23 cellular contexts compared by ENCODE assay signal in genomic region chr9:88951143-88951542, GRCh38. TPM values are rescaled to one million over a fixed set of nuclear protein-coding genes. Genes with fewer than 3 reads are reported as not detected.
A peak's percentile ranks its signal among the peaks of the same experiment; 100 is the strongest.
DNase-seq lines count a peak whose midpoint lies in the region; ATAC-seq, FAIRE-seq and TF ChIP-seq lines count a peak whose summit lies in the region.
"Had no signal": no experiment of that assay in that cellular context is flagged by ENCODE, and none has a peak within 500 bp of the region (broad histone marks: within the 10 kb centered on the region; RNA-seq: fewer than 3 reads in every experiment).

No MANE protein-coding gene starts in this region.

- no peak overlapping the region for H3K4me3 ChIP-seq in HepG2 (replicated peaks in 1 of 3; ENCODE audit: insufficient read depth in 1 of 3, low read depth in 2 of 3, low read length in 3 of 3)
- H3K4me3 ChIP-seq in right lobe of liver: no peak overlapping the region
- H3K4me3 ChIP-seq in neuronal stem cell (ENCODE audit: low read length in 2 of 2): peak overlapping the region in 1 of 2 donors; percentile 57
- H3K4me3 ChIP-seq in vagina: no peak overlapping the region
- H3K4me3 ChIP-seq: GM23338 had no signal

- H2AK5ac ChIP-seq in neuronal stem cell (ENCODE audit: low read depth, low read length): no peak overlapping the region

- in situ Hi-C loops in HepG2 (cut with HindIII; ENCODE audit: extremely low pct_ligation_motif_present, low pct_unique_long_range_greater_than_20kb): no loop called here

- H3K79me1 ChIP-seq in neuronal stem cell (ENCODE audit: low read depth, low read length): no peaks in the 10 kb centered on the region

- H3K36me3 ChIP-seq in HepG2 (replicated peaks in 1 of 2; ENCODE audit: control insufficient read depth in 1 of 2, insufficient read depth in 2 of 2, low read length in 2 of 2) (no peaks in the 10 kb centered on the region), right lobe of liver (no peaks in the 10 kb centered on the region), neuronal stem cell (replicated peaks in 1 of 2; ENCODE audit: control insufficient read depth in 2 of 2, insufficient read depth in 2 of 2, low read length in 2 of 2) (no peaks in the 10 kb centered on the region), vagina (no peaks in the 10 kb centered on the region)
- H3K36me3 ChIP-seq: BE2C had no signal

- H3K4me1 ChIP-seq in HepG2 (ENCODE audit: insufficient read depth, low read length) (0 out of 2 replicates have a peak, but pooled peaks cover 6% of the 10 kb centered on the region), right lobe of liver (no peaks in the 10 kb centered on the region), neuronal stem cell (ENCODE audit: control insufficient read depth in 2 of 2, insufficient read depth in 1 of 2, low read depth in 1 of 2, low read length in 2 of 2) (peaks cover 23 to 34% of the 10 kb centered on the region in 2 donors), vagina (peaks cover 47% of the 10 kb centered on the region)

- CTCF ChIA-PET in HepG2 (lab: Yijun Ruan, JAX; ENCODE audit: low intra/inter-chr PET ratio, low total read pairs): no interaction called here

- H2BK12ac ChIP-seq in neuronal stem cell (ENCODE audit: low read length): no peak overlapping the region

- H3K4me2 ChIP-seq in HepG2 (ENCODE audit: low read depth, low read length) (no peak overlapping the region), neuronal stem cell (ENCODE audit: insufficient read depth, low read length, poor library complexity, severe bottlenecking) (no peak overlapping the region)
- H3K4me2 ChIP-seq: GM23338 had no signal

- POLR2A ChIA-PET in HepG2 (lab: Yijun Ruan, JAX): no interaction called here

- WGBS in HepG2 (ENCODE audit: low lambda C conversion rate): 0% methylated on average over 1 of the region's 1 CpG
- WGBS in right lobe of liver (ENCODE audit: insufficient coverage, low coverage, low lambda C conversion rate, missing lambda C conversion rate): no CpG with 5 or more reads among the region's 1 CpG
- no CpG with 5 or more reads among the region's 1 CpG for WGBS in neuronal stem cell (ENCODE audit: extremely low coverage in 2 of 2, insufficient read length in 2 of 2, insufficient replicate concordance in 1 of 2), 2 donors

- intact Hi-C loops in HepG2 (cut with micrococcal nuclease; ENCODE audit: unreplicated experiment): no loop called here
- intact Hi-C loops in right lobe of liver (cut with DNase I): no loop called here
- intact Hi-C loops in vagina (cut with DNase I): no loop called here

- no peak overlapping the region for H3K14ac ChIP-seq in neuronal stem cell (ENCODE audit: low read length)

- H2BK5ac ChIP-seq in neuronal stem cell (ENCODE audit: low read length): no peak overlapping the region

- H3K27me3 ChIP-seq in HepG2 (ENCODE audit: control insufficient read depth in 1 of 2, insufficient read depth in 2 of 2, low read length in 2 of 2): no peaks in the 10 kb centered on the region; a peak in 1 of 5 replicates
- no peaks in the 10 kb centered on the region for H3K27me3 ChIP-seq in right lobe of liver
- peaks cover 0 to 6% (median 0%) of the 10 kb centered on the region in 3 experiments for H3K27me3 ChIP-seq in neuronal stem cell (ENCODE audit: control insufficient read depth in 3 of 3, insufficient read depth in 3 of 3, low read depth in 1 of 3, low read length in 3 of 3)
- H3K27me3 ChIP-seq in vagina: no peaks in the 10 kb centered on the region
- H3K27me3 ChIP-seq: BE2C had no signal

- H3K9ac ChIP-seq in HepG2 (ENCODE audit: insufficient read depth, low read depth, low read length) (no peak overlapping the region), neuronal stem cell (ENCODE audit: low read depth, low read length, poor library complexity) (no peak overlapping the region)

- no peak for TF ChIP-seq EP300 in HepG2 (IDR thresholded peaks at IDR 0.05; ENCODE audit: low read depth in 2 of 2, low read length in 2 of 2)
- TF ChIP-seq EP300 in HepG2 (CRISPR knock-in tag; IDR thresholded peaks at IDR 0.05; ENCODE audit: borderline replicate concordance): no peak

- TF ChIP-seq RAD21 in HepG2 (CRISPR knock-in tag; IDR thresholded peaks at IDR 0.05): no peak

- no peaks in the 10 kb centered on the region for H4K20me1 ChIP-seq in HepG2 (ENCODE audit: insufficient read depth, low read length)

- FAIRE-seq in HepG2 (lab: Jason Lieb, UNC): no peak
- FAIRE-seq: D721Med, GM12892, RCC 7860 had no signal

- H2AFZ ChIP-seq in HepG2 (ENCODE audit: low read length) (no peak overlapping the region), neuronal stem cell (ENCODE audit: low read length) (no peak overlapping the region)
- H2AFZ ChIP-seq: GM23338 had no signal

- no peak overlapping the region for H4K8ac ChIP-seq in neuronal stem cell (ENCODE audit: low read depth, low read length)

- TF ChIP-seq CTCF in HepG2 (CRISPR knock-in tag; IDR thresholded peaks at IDR 0.05) (no peak), right lobe of liver (IDR thresholded peaks at IDR 0.05) (no peak), vagina (IDR thresholded peaks at IDR 0.05) (no peak)

- H3K9me3 ChIP-seq in HepG2 (ENCODE audit: low read length) (no peaks in the 10 kb centered on the region), right lobe of liver (no peaks in the 10 kb centered on the region), neuronal stem cell (replicated peaks in 1 of 2; ENCODE audit: control insufficient read depth in 2 of 2, insufficient read depth in 1 of 2, low read depth in 1 of 2, low read length in 2 of 2) (peaks cover 8 to 9% of the 10 kb centered on the region in 2 donors), vagina (no peaks in the 10 kb centered on the region)
- H3K9me3 ChIP-seq: BE2C had no signal

- BruUV-seq in HepG2 (replicated peaks; lab: Mats Ljungman, UMichigan): no TSS peak

- no peak for DNase-seq in HepG2 (ENCODE audit: low spot score)
- no peak for DNase-seq in right lobe of liver
- peak; percentile 16 for DNase-seq in ecto neural progenitor cell (ENCODE audit: low spot score)
- DNase-seq in neuronal stem cell (ENCODE audit: low spot score): no peak
- DNase-seq in vagina (ENCODE audit: extremely low spot score in 2 of 2): no peak
- no peak for DNase-seq in NCI-H2029 treated with DMSO at 0.1 percent for 48 hours (lab: John Stamatoyannopoulos, UW)
- no peak for DNase-seq in OCI-M2 (lab: John Stamatoyannopoulos, UW; ENCODE audit: unreplicated experiment)
- DNase-seq: BE2C; CD8-positive, alpha-beta T cell; DND-41; GDM1; KG1; NCI-H1092 treated with DMSO at 0.1 percent for 48 hours; NCI-H1694; NCI-H345; NCI-H69; SHP77 treated with DMSO at 0.1 percent for 48 hours had no signal

- H3K27ac ChIP-seq in HepG2 (ENCODE audit: extremely low read length, insufficient read depth, low read length) (no peak overlapping the region), right lobe of liver (no peak overlapping the region), neuronal stem cell (replicated peaks; ENCODE audit: low read length) (no peak overlapping the region), vagina (peak overlapping the region; percentile 49)
- H3K27ac ChIP-seq: HL-60 had no signal

- no peak overlapping the region for H4K91ac ChIP-seq in neuronal stem cell (ENCODE audit: low read depth, low read length, poor library complexity)

- H3K4ac ChIP-seq in neuronal stem cell (ENCODE audit: low read length): peak overlapping the region; percentile 8

- TF ChIP-seq POLR2A in HepG2 (IDR thresholded peaks at IDR 0.05; ENCODE audit: insufficient read depth in 1 of 2, low read depth in 2 of 2, low read length in 2 of 2) (no peak), right lobe of liver (IDR thresholded peaks at IDR 0.05) (no peak), vagina (IDR thresholded peaks at IDR 0.05) (no peak)

- H2BK15ac ChIP-seq in neuronal stem cell (ENCODE audit: low read length): no peak overlapping the region

- H3K18ac ChIP-seq in neuronal stem cell (ENCODE audit: low read length): no peak overlapping the region

- ATAC-seq in HepG2 (no peak), right lobe of liver (no peak), HG03378 (IDR thresholded peaks at IDR 0.05; ENCODE audit: unreplicated experiment) (no peak)
- ATAC-seq: CD8-positive, alpha-beta T cell; GM23338 had no signal

- no peaks in the 10 kb centered on the region for H3K79me2 ChIP-seq in HepG2 (ENCODE audit: insufficient read depth, low read length)

- H2BK120ac ChIP-seq in neuronal stem cell (ENCODE audit: low read depth, low read length): no peak overlapping the region

- no peak overlapping the region for H3K23ac ChIP-seq in neuronal stem cell (ENCODE audit: low read depth, low read length, poor library complexity)

RNA-seq across cellular contexts. Expression of gene S1PR3, which starts 40.1 kb away (rescaled TPM):
- total RNA-seq in HepG2 (2016; rRNA removed; fragmentation: Illumina TruSeq; extraction: Trizol) (0.02 and 0.04 TPM in 2 replicates), right lobe of liver (1 to 10 TPM; 1.0 to 9.5 (median 5.0) TPM), vagina (39.3 TPM)
- not detected in 2 replicates for total RNA-seq in HepG2 (2016; cell fraction: cytosol; rRNA removed; fragmentation: Illumina TruSeq; extraction: Trizol; ENCODE audit: low read depth)
- total RNA-seq in HepG2 (2016; cell fraction: insoluble cytoplasmic fraction; rRNA removed; fragmentation: Illumina TruSeq; extraction: Trizol): 0.04 and 0.06 TPM in 2 replicates
- 0.03 TPM in 1 of 2 replicates, not detected in the other for total RNA-seq in HepG2 (2016; cell fraction: membrane; rRNA removed; fragmentation: Illumina TruSeq; extraction: Trizol)
- total RNA-seq in HepG2 (2016; cell fraction: nucleus; rRNA removed; fragmentation: Illumina TruSeq; extraction: Trizol): not detected in 2 replicates
- polyA plus RNA-seq in HepG2 (2011; rRNA removed): 0.01 TPM in 1 of 2 replicates, not detected in the other
- polyA plus RNA-seq in HepG2 (2011; cell fraction: cytosol; rRNA removed): 0.03 TPM in 1 of 2 replicates, not detected in the other
- not detected in 2 replicates for polyA plus RNA-seq in HepG2 (2011; cell fraction: nucleus; rRNA removed)
- polyA plus RNA-seq in HepG2 (2012): not detected in 2 replicates
- not detected in 2 replicates for polyA plus RNA-seq in HepG2 (2016; cell fraction: cytosol; fragmentation: Illumina TruSeq; extraction: Trizol; ENCODE audit: low read depth)
- 0.05 TPM in 1 of 2 replicates, not detected in the other for polyA plus RNA-seq in HepG2 (2016; cell fraction: insoluble cytoplasmic fraction; fragmentation: Illumina TruSeq; extraction: Trizol; ENCODE audit: low read depth)
- not detected in 2 replicates for polyA plus RNA-seq in HepG2 (2016; cell fraction: membrane; fragmentation: Illumina TruSeq; extraction: Trizol; ENCODE audit: low read depth)
- polyA plus RNA-seq in HepG2 (2016; cell fraction: nucleus; fragmentation: Illumina TruSeq; extraction: Trizol; ENCODE audit: insufficient read depth, low read depth): 0.09 TPM in 1 of 2 replicates, not detected in the other
- polyA minus RNA-seq in HepG2 (2011; rRNA and poly(A)+ RNA removed; ENCODE audit: low replicate concordance): 36.5 TPM in 1 of 2 replicates, not detected in the other
- polyA minus RNA-seq in HepG2 (2011; cell fraction: cytosol; rRNA and poly(A)+ RNA removed): 0.09 TPM in 1 of 2 replicates, not detected in the other
- polyA minus RNA-seq in HepG2 (2011; cell fraction: nucleus; rRNA and poly(A)+ RNA removed): 0.13 TPM in 1 of 2 replicates, not detected in the other
- 11.1 TPM for polyA plus RNA-seq in neuronal stem cell (2013, experiment 1 of 2)
- 11.3 TPM for polyA plus RNA-seq in neuronal stem cell (2013, experiment 2 of 2)
